ENCODE assay signal across 30 cellular contexts in the genomic region with DNA sequence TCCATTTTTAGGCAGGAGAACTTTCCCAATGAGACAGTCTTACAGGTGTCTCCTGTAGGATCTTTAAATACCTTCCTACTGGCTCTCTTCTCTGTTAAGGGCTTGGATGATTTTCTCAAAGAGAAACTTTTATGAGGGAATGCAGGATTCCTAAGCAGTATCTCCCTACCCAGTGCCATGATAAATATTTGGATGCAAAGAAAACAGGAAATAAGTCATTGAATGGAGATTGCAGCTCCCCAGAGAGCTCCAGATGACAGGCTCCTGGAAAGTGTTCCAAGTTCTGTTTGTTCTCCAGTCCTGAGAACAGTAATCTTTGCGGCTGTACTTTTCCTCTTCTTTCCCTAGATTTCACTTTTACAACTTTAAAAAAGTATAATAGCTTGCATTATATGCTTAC. TPM values are rescaled to one million over a fixed set of nuclear protein-coding genes. Genes with fewer than 3 reads are reported as not detected.
"Had no signal": no experiment of that assay in that cellular context is flagged by ENCODE, and none has a peak within 500 bp of the region (broad histone marks: within the 10 kb centered on the region; RNA-seq: fewer than 3 reads in every experiment).

No MANE protein-coding gene starts in this region.

- DNase-seq: activated CD4-positive, alpha-beta T cell treated with anti-CD3 and anti-CD28 coated beads for 4 hours; activated CD8-positive, alpha-beta memory T cell treated with anti-CD3 and anti-CD28 coated beads, Interleukin-2, amount 50 U/mL, for 4 hours; activated CD8-positive, alpha-beta T cell treated with anti-CD3 and anti-CD28 coated beads for 36 hours; activated naive CD4-positive, alpha-beta T cell treated with anti-CD3 and anti-CD28 coated beads, Interleukin-2, amount 50 U/mL, for 16 hours; activated naive CD8-positive, alpha-beta T cell treated with anti-CD3 and anti-CD28 coated beads, Interleukin-2, amount 10 ng/mL, durations not matched to agents 7 days and 5 days; activated T-cell treated with anti-CD3 and anti-CD28 coated beads, Interleukin-2, amount 50 U/mL, for 72 hours; adrenal gland; anterior cingulate cortex; caudate nucleus; KG1; MG63; MV-4-11; NCI-H1092 treated with DMSO at 0.1 percent for 48 hours; NCI-H1417 treated with DMSO at 0.1 percent for 48 hours; NCI-H1694; NCI-H2029; NCI-H2107; NCI-H446 treated with DMSO at 0.1 percent for 48 hours; NCI-H526 treated with DMSO at 0.1 percent for 48 hours; OCI-M1; RPMI8226; SJCRH30; SK-N-SH; T-helper 1 cell had no signal

- H3K4me1 ChIP-seq: adrenal gland, SJCRH30 had no signal

- H3K9me2 ChIP-seq: SK-N-SH had no signal

- H3K9me3 ChIP-seq: adrenal gland, MG63, SJCRH30, SK-N-SH had no signal

- H3K36me3 ChIP-seq: adrenal gland, MG63, SJCRH30 had no signal

- ATAC-seq: activated CD4-positive, CD25-positive, alpha-beta regulatory T cell treated with anti-CD3 and anti-CD28 coated beads, Interleukin-2, amount 50 U/mL, for 24 hours; activated CD8-positive, alpha-beta T cell treated with anti-CD3 and anti-CD28 coated beads for 36 hours; activated T-cell treated with anti-CD3 and anti-CD28 coated beads, Interleukin-2, amount 50 U/mL, for 72 hours; Panc1; Right ventricle myocardium inferior had no signal

- H3K9ac ChIP-seq: SK-N-SH had no signal

- H3K27ac ChIP-seq: adrenal gland, SJCRH30 had no signal

- H3K27me3 ChIP-seq: adrenal gland, SJCRH30 had no signal

- H3K4me3 ChIP-seq: adrenal gland, MG63, SJCRH30 had no signal

- H3K4me2 ChIP-seq: SK-N-SH had no signal

RNA-seq across cellular contexts. Expression of gene SCGN, which starts 2.4 kb away (rescaled TPM):
- total RNA-seq: activated CD8-positive, alpha-beta T cell treated with anti-CD3 and anti-CD28 coated beads for 36 hours; activated naive CD8-positive, alpha-beta T cell treated with anti-CD3 and anti-CD28 coated beads, Interleukin-2, amount 10 ng/mL, durations not matched to agents 7 days and 5 days; activated T-cell treated with anti-CD3 and anti-CD28 coated beads, Interleukin-2, amount 50 U/mL, for 72 hours; activated T-helper 2 cell treated with anti-CD3 and anti-CD28 coated beads, Interferon-gamma antibody, Interleukin-2, Interleukin-4, amounts not matched to agents 10 μg/mL and 5 μg/mL and 100 μg/mL, durations not matched to agents 14 hours and 24 hours and 36 hours; SJCRH30; T-helper 2 cell treated with Interferon-gamma antibody and Interleukin-4, amounts not matched to agents 100 ng/mL and 5 ng/mL, for 36 hours had no signal
- polyA plus RNA-seq: IgD-negative memory B cell, SK-N-SH had no signal
